Comparison of ENCODE assay signal across 29 cellular contexts in the genomic region with DNA sequence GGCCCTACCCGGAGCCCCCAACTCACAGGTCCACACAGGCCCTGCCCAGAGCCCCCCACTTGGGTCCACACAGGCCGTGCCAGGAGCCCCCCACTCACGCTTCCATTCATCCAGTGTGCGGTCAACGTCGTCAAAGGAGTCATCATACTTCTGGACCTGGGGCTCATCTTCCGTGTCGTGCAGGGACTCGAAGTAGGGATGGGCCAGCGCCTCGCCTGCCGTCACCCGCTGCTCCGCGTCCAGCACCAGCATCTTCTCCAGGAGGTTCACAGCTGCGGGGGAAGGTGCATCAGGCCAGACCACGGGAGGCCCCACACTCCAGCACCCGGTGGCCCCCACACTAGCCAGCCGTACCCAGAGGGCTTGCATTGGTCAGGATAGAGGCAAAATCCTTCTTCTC.
"Had no signal": no experiment of that assay in that cellular context is flagged by ENCODE, and none has a peak within 500 bp of the region (broad histone marks: within the 10 kb centered on the region; RNA-seq: fewer than 3 reads in every experiment).

No MANE protein-coding gene starts in this region.

- ATAC-seq: activated naive CD8-positive, alpha-beta T cell treated with anti-CD3 and anti-CD28 coated beads, Interleukin-2, amount 50 U/mL, for 24 hours; activated T-cell treated with anti-CD3 and anti-CD28 coated beads, Interleukin-2, amount 50 U/mL, for 4 hours had no signal

- DNase-seq: activated CD4-positive, alpha-beta T cell treated with anti-CD3 and anti-CD28 coated beads, Interleukin-2, amount 10 ng/mL, durations not matched to agents 24 days and 14 days; activated CD4-positive, alpha-beta T cell treated with anti-CD3 and anti-CD28 coated beads, Interleukin-2, amount 50 U/mL, for 4 hours; activated CD8-positive, alpha-beta memory T cell treated with anti-CD3 and anti-CD28 coated beads, Interleukin-2, amount 50 U/mL, for 4 hours; activated effector memory CD4-positive, alpha-beta T cell treated with Interleukin-2 at 50 U/mL for 16 hours; activated naive CD4-positive, alpha-beta T cell treated with anti-CD3 and anti-CD28 coated beads, Interleukin-2, amount 10 ng/mL, durations not matched to agents 7 days and 5 days; activated naive CD8-positive, alpha-beta T cell treated with anti-CD3 and anti-CD28 coated beads, Interleukin-2, amount 50 U/mL, for 24 hours; activated T-cell treated with anti-CD3 and anti-CD28 coated beads for 4 hours; activated T-cell treated with anti-CD3 and anti-CD28 coated beads, Interleukin-2, amount 50 U/mL, for 4 hours; anterior cingulate cortex; caudate nucleus; Kasumi-1; MG63; NCI-H1048; NCI-H1105 treated with DMSO at 0.1 percent for 48 hours; NCI-H1436; NCI-H1694; NCI-H1930; NCI-H510A; NCI-H526; NCI-H748 treated with DMSO at 0.1 percent for 48 hours; NK-92 treated with Interleukin-12 subunit alpha and Interleukin-12 subunit beta, amount 100 ng/mL, for 24 hours; PC-9; SHP77; SJCRH30 had no signal

- H3K4me2 ChIP-seq: PC-9 had no signal

- H3K9me3 ChIP-seq: MG63, SJCRH30 had no signal

- H3K4me3 ChIP-seq: MG63, PC-9, SJCRH30, SK-N-MC had no signal

- H3K27ac ChIP-seq: PC-9, SJCRH30, SK-N-MC had no signal

- H3K27me3 ChIP-seq: MG63, SJCRH30 had no signal

- FAIRE-seq: bronchial epithelial cell, colon, RCC 7860, TTC549 had no signal

- H2AFZ ChIP-seq: PC-9 had no signal
